Comparison of ENCODE assay signal across 1 cellular context in the genomic region with DNA sequence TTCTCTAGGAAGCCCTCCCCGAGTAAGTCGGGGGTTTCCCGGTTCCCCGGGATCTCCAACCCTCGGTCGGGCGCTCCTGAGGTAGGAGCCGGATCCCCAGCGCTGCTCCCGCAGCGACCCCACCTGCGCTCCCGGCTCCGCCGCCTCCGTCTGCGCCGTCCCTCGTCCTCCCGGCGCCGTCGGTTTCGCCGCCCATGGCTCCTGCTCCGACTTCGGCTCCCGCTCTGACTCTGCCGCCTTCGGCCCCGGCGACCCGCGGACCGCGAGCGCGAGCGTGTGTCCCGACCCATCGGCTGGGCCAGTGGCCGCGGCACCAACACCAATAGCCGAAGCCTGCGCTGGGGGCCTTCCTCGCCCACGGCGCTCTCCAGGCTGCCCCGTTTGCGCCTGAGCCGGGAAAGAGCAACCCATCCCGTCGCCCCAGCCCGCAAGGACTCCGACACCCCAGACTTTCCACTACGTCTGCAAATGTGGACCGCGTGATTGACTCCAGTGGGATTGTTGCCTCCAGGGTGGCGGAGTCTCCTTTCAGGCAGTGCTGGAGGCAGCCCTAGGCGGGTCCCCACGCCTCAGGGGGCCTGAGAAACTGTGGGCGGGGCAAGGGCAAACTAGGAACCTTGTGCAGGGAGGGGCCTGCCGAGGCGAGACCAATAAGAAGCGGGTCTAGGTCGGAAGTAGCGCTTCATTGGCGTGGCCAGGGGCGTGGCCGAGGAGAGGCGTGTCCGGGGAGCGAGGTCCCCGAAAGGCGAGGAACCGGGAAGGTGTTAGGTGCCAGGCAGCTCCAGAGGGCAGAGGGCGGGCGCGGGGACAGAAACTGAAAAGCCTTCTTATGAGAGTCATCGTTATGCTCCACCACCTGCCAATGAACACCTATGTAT.
TF ChIP-seq lines count a peak whose summit lies in the region.

Gene CACTIN, minus strand, starts transcription at position 318 of the 878 bp plus-strand sequence. Its CDS starts 28 bp downstream, at position 290.

TF ChIP-seq in HEK293, 187 proteins besides CTCF, POLR2A, EP300 and RAD21 (continued from another document and continues in another):
- TF ChIP-seq, protein P1, sequence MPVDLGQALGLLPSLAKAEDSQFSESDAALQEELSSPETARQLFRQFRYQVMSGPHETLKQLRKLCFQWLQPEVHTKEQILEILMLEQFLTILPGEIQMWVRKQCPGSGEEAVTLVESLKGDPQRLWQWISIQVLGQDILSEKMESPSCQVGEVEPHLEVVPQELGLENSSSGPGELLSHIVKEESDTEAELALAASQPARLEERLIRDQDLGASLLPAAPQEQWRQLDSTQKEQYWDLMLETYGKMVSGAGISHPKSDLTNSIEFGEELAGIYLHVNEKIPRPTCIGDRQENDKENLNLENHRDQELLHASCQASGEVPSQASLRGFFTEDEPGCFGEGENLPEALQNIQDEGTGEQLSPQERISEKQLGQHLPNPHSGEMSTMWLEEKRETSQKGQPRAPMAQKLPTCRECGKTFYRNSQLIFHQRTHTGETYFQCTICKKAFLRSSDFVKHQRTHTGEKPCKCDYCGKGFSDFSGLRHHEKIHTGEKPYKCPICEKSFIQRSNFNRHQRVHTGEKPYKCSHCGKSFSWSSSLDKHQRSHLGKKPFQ (tag by site-specific recombination; IDR thresholded peaks at IDR 0.05): no peak
- TF ChIP-seq KLF7 (tag by site-specific recombination; IDR thresholded peaks at IDR 0.05; ENCODE audit: borderline replicate concordance) (peak; percentile 81), TRIM28 (IDR thresholded peaks at IDR 0.05; ENCODE audit: borderline replicate concordance, low read length) (no peak), ZNF211 (tag by site-specific recombination; IDR thresholded peaks at IDR 0.05; ENCODE audit: low read depth) (no peak), ZBTB1 (tag by site-specific recombination; IDR thresholded peaks at IDR 0.05) (no peak), OSR2 (tag by site-specific recombination; IDR thresholded peaks at IDR 0.05) (peak; percentile 17; the same call in 1 of the 2 replicates), ZSCAN4 (tag by site-specific recombination; IDR thresholded peaks at IDR 0.05) (no peak; the same call in 1 of the 2 replicates), ZBTB8A (tag by site-specific recombination; IDR thresholded peaks at IDR 0.05) (peak; percentile 80), ZFHX2 (tag by site-specific recombination; conservative IDR thresholded peaks at IDR 0.05) (peak; percentile 99), HIC1 (tag by site-specific recombination; IDR thresholded peaks at IDR 0.05) (peak; percentile 64; the same call in 1 of the 2 replicates), ZNF248 (tag by site-specific recombination; IDR thresholded peaks at IDR 0.05) (no peak), ZNF518A (tag by site-specific recombination; conservative IDR thresholded peaks at IDR 0.05; ENCODE audit: low read depth) (peak; percentile 73), ZEB2 (tag by site-specific recombination; IDR thresholded peaks at IDR 0.05) (peak; percentile 60), TCF7L2 (IDR thresholded peaks at IDR 0.05; ENCODE audit: borderline replicate concordance, low read depth, low read length) (no peak), ZNF132 (tag by site-specific recombination; IDR thresholded peaks at IDR 0.05; ENCODE audit: borderline replicate concordance) (no peak), ZNF600 (tag by site-specific recombination; IDR thresholded peaks at IDR 0.05) (peak; percentile 70), HOXA7 (CRISPR knock-in tag; IDR thresholded peaks at IDR 0.05; ENCODE audit: borderline replicate concordance) (no peak), ZNF394 (tag by site-specific recombination; IDR thresholded peaks at IDR 0.05; ENCODE audit: borderline replicate concordance) (no peak; the same call in 1 of the 2 replicates), GLI4 (tag by site-specific recombination; IDR thresholded peaks at IDR 0.05) (peak; percentile 10; the same call in 1 of the 2 replicates), ZNF112 (tag by site-specific recombination; IDR thresholded peaks at IDR 0.05) (no peak), ZNF48 (tag by site-specific recombination; IDR thresholded peaks at IDR 0.05) (no peak), ZBTB21 (tag by site-specific recombination; IDR thresholded peaks at IDR 0.05) (no peak), ZFP37 (tag by site-specific recombination; IDR thresholded peaks at IDR 0.05) (peak; percentile 76; the same call in 1 of the 2 replicates), MZF1 (tag by site-specific recombination; IDR thresholded peaks at IDR 0.05; ENCODE audit: borderline replicate concordance) (no peak), ZNF423 (tag by site-specific recombination; IDR thresholded peaks at IDR 0.05) (no peak), ZNF169 (tag by site-specific recombination; IDR thresholded peaks at IDR 0.05) (no peak), KLF1 (tag by site-specific recombination; IDR thresholded peaks at IDR 0.05) (peak; percentile 73), ZNF548 (tag by site-specific recombination; IDR thresholded peaks at IDR 0.05) (no peak), ZNF391 (tag by site-specific recombination; IDR thresholded peaks at IDR 0.05; ENCODE audit: borderline replicate concordance, low read depth) (peak; percentile 83; the same call in 1 of the 2 replicates), SP2 (tag by site-specific recombination; IDR thresholded peaks at IDR 0.05) (peak; percentile 98), ZNF37A (tag by site-specific recombination; IDR thresholded peaks at IDR 0.05) (no peak), ZFP3 (tag by site-specific recombination; IDR thresholded peaks at IDR 0.05; ENCODE audit: low read depth) (no peak), ZNF433 (tag by site-specific recombination; IDR thresholded peaks at IDR 0.05; ENCODE audit: low read depth) (no peak), ZNF629 (tag by site-specific recombination; IDR thresholded peaks at IDR 0.05) (peak; percentile 77), ZNF610 (tag by site-specific recombination; IDR thresholded peaks at IDR 0.05; ENCODE audit: borderline replicate concordance) (no peak), GFI1B (tag by site-specific recombination; IDR thresholded peaks at IDR 0.05) (no peak)
- TF ChIP-seq, protein P2, sequence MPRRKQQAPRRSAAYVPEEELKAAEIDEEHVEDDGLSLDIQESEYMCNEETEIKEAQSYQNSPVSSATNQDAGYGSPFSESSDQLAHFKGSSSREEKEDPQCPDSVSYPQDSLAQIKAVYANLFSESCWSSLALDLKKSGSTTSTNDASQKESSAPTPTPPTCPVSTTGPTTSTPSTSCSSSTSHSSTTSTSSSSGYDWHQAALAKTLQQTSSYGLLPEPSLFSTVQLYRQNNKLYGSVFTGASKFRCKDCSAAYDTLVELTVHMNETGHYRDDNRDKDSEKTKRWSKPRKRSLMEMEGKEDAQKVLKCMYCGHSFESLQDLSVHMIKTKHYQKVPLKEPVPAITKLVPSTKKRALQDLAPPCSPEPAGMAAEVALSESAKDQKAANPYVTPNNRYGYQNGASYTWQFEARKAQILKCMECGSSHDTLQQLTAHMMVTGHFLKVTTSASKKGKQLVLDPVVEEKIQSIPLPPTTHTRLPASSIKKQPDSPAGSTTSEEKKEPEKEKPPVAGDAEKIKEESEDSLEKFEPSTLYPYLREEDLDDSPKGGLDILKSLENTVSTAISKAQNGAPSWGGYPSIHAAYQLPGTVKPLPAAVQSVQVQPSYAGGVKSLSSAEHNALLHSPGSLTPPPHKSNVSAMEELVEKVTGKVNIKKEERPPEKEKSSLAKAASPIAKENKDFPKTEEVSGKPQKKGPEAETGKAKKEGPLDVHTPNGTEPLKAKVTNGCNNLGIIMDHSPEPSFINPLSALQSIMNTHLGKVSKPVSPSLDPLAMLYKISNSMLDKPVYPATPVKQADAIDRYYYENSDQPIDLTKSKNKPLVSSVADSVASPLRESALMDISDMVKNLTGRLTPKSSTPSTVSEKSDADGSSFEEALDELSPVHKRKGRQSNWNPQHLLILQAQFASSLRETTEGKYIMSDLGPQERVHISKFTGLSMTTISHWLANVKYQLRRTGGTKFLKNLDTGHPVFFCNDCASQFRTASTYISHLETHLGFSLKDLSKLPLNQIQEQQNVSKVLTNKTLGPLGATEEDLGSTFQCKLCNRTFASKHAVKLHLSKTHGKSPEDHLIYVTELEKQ (tag by site-specific recombination; IDR thresholded peaks at IDR 0.05; ENCODE audit: borderline replicate concordance): no peak; the same call in 1 of the 2 replicates
- TF ChIP-seq, protein P3, sequence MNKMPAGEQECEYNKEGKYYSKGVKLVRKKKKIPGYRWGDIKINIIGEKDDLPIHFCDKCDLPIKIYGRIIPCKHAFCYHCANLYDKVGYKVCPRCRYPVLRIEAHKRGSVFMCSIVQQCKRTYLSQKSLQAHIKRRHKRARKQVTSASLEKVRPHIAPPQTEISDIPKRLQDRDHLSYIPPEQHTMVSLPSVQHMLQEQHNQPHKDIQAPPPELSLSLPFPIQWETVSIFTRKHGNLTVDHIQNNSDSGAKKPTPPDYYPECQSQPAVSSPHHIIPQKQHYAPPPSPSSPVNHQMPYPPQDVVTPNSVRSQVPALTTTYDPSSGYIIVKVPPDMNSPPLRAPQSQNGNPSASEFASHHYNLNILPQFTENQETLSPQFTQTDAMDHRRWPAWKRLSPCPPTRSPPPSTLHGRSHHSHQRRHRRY (tag by site-specific recombination; IDR thresholded peaks at IDR 0.05): no peak
- TF ChIP-seq, protein P4, sequence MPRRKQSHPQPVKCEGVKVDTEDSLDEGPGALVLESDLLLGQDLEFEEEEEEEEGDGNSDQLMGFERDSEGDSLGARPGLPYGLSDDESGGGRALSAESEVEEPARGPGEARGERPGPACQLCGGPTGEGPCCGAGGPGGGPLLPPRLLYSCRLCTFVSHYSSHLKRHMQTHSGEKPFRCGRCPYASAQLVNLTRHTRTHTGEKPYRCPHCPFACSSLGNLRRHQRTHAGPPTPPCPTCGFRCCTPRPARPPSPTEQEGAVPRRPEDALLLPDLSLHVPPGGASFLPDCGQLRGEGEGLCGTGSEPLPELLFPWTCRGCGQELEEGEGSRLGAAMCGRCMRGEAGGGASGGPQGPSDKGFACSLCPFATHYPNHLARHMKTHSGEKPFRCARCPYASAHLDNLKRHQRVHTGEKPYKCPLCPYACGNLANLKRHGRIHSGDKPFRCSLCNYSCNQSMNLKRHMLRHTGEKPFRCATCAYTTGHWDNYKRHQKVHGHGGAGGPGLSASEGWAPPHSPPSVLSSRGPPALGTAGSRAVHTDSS (tag by site-specific recombination; IDR thresholded peaks at IDR 0.05): no peak
- TF ChIP-seq, protein P5, sequence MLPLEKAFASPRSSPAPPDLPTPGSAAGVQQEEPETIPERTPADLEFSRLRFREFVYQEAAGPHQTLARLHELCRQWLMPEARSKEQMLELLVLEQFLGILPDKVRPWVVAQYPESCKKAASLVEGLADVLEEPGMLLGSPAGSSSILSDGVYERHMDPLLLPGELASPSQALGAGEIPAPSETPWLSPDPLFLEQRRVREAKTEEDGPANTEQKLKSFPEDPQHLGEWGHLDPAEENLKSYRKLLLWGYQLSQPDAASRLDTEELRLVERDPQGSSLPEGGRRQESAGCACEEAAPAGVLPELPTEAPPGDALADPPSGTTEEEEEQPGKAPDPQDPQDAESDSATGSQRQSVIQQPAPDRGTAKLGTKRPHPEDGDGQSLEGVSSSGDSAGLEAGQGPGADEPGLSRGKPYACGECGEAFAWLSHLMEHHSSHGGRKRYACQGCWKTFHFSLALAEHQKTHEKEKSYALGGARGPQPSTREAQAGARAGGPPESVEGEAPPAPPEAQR (tag by site-specific recombination; IDR thresholded peaks at IDR 0.05): peak; percentile 75; the same call in 1 of the 2 replicates
